In genomic region chr4:112318239-112319142, GRCh38 we compare ENCODE assay signal across 14 cellular contexts. TPM values are rescaled to one million over a fixed set of nuclear protein-coding genes. Genes with fewer than 3 reads are reported as not detected.
DNase-seq lines count a peak whose midpoint lies in the region; ATAC-seq and TF ChIP-seq lines count a peak whose summit lies in the region.
"Had no signal": no experiment of that assay in that cellular context is flagged by ENCODE, and none has a peak within 500 bp of the region (broad histone marks: within the 10 kb centered on the region; RNA-seq: fewer than 3 reads in every experiment).

No MANE protein-coding gene starts in this region.

- H3K4me3 ChIP-seq in GM08714 (ENCODE audit: low read length) (peak overlapping the region; percentile 69; the same call in 1 of the 2 replicates), BE2C (ENCODE audit: low read depth, low read length) (no peak overlapping the region), gastrocnemius medialis (no peak overlapping the region)
- H3K4me3 ChIP-seq: neural progenitor cell, SJSA1 had no signal

- in situ Hi-C loops in gastrocnemius medialis (cut with MboI; ENCODE audit: low sequenced_read_pairs in 4 of 4), result no loop called here

- H3K27ac Mint-ChIP-seq in WTC11, result no peak overlapping the region
- H3K27ac Mint-ChIP-seq: CD4-positive, alpha-beta T cell; neural progenitor cell had no signal

- TF ChIP-seq CTCF in BE2C (IDR thresholded peaks at IDR 0.05; ENCODE audit: low read depth, low read length) (no peak), WTC11 (IDR thresholded peaks at IDR 0.05) (no peak), gastrocnemius medialis (IDR thresholded peaks at IDR 0.05 in 4 of 5, conservative IDR thresholded peaks at IDR 0.05 in 1 of 5) (no peak)

- DNase-seq in BE2C, result no peak
- DNase-seq in WTC11 (ENCODE audit: low spot score), result no peak
- no peak for DNase-seq in dermis blood vessel endothelial cell
- DNase-seq in gastrocnemius medialis, result no peak
- DNase-seq: activated T-cell treated with anti-CD3 and anti-CD28 coated beads, Interleukin-2, amount 50 U/mL, for 1 hour; CD4-positive, alpha-beta T cell; NCI-H1417 treated with DMSO at 0.1 percent for 48 hours; stimulated activated CD4-positive, alpha-beta T cell treated with anti-CD3 and anti-CD28 coated beads, Interleukin-2, amount 100 ng/mL, for 48 hours had no signal

- no peaks in the 10 kb centered on the region for H3K36me3 ChIP-seq in BE2C
- H3K36me3 ChIP-seq in gastrocnemius medialis, result no peaks in the 10 kb centered on the region
- H3K36me3 ChIP-seq: neural progenitor cell, SJSA1 had no signal

- no peaks in the 10 kb centered on the region for H3K9me3 Mint-ChIP-seq in WTC11
- H3K9me3 Mint-ChIP-seq: CD4-positive, alpha-beta T cell; neural progenitor cell had no signal

- intact Hi-C loops in gastrocnemius medialis (cut with DNase I; ENCODE audit: low total_unique reads), result no loop called here

- TF ChIP-seq POLR2A in gastrocnemius medialis (IDR thresholded peaks at IDR 0.05), result no peak

- H3K4me3 Mint-ChIP-seq in WTC11, result no peak overlapping the region
- H3K4me3 Mint-ChIP-seq: CD4-positive, alpha-beta T cell; neural progenitor cell had no signal

- H3K9me3 ChIP-seq in BE2C (no peaks in the 10 kb centered on the region), gastrocnemius medialis (no peaks in the 10 kb centered on the region)
- H3K9me3 ChIP-seq: SJSA1 had no signal

- H3K27me3 Mint-ChIP-seq in WTC11 (ENCODE audit: low read depth), result no peaks in the 10 kb centered on the region
- H3K27me3 Mint-ChIP-seq: CD4-positive, alpha-beta T cell had no signal

- POLR2A ChIA-PET in WTC11 (lab: Charles Lee), result no interaction called here

- H3K4me1 Mint-ChIP-seq in WTC11, result no peaks in the 10 kb centered on the region
- H3K4me1 Mint-ChIP-seq: neural progenitor cell had no signal

- no peaks in the 10 kb centered on the region for H3K36me3 Mint-ChIP-seq in WTC11
- H3K36me3 Mint-ChIP-seq: neural progenitor cell had no signal

- CTCF ChIA-PET in WTC11 (lab: Charles Lee), result interaction anchor here (1.4 kb wide), 1 partner anchor 204 kb away, joined by 4 read pairs; no protein-coding TSS in a partner anchor

- H3K27me3 ChIP-seq in BE2C (peaks cover 51% of the 10 kb centered on the region), gastrocnemius medialis (no peaks in the 10 kb centered on the region)
- H3K27me3 ChIP-seq: SJSA1 had no signal

- peak; percentile 95 for ATAC-seq in GM19035 (IDR thresholded peaks at IDR 0.05; ENCODE audit: unreplicated experiment)
- ATAC-seq in HG02763 (IDR thresholded peaks at IDR 0.05; ENCODE audit: unreplicated experiment), result peak; percentile 97
- peak; percentile 94 for ATAC-seq in HG03571 (IDR thresholded peaks at IDR 0.05; ENCODE audit: unreplicated experiment)
- no peak for ATAC-seq in WTC11
- no peak for ATAC-seq in gastrocnemius medialis

- no peak overlapping the region for H3K27ac ChIP-seq in gastrocnemius medialis
- H3K27ac ChIP-seq: neural progenitor cell, SJSA1 had no signal

- H3K4me1 ChIP-seq in BE2C (no peaks in the 10 kb centered on the region), gastrocnemius medialis (no peaks in the 10 kb centered on the region)
- H3K4me1 ChIP-seq: neural progenitor cell, SJSA1 had no signal

TF ChIP-seq in WTC11, 78 proteins besides CTCF, POLR2A, EP300 and RAD21 (continues in another document):
- TF ChIP-seq ZNF219 (CRISPR knock-in tag; IDR thresholded peaks at IDR 0.05; ENCODE audit: borderline replicate concordance) (no peak), RELA (CRISPR knock-in tag; IDR thresholded peaks at IDR 0.05; ENCODE audit: borderline replicate concordance) (no peak), ESRRA (CRISPR knock-in tag; IDR thresholded peaks at IDR 0.05; ENCODE audit: borderline replicate concordance) (no peak), PRRX2 (CRISPR knock-in tag; IDR thresholded peaks at IDR 0.05) (no peak), ZNF532 (CRISPR knock-in tag; IDR thresholded peaks at IDR 0.05; ENCODE audit: borderline replicate concordance) (no peak), TEAD1 (CRISPR knock-in tag; IDR thresholded peaks at IDR 0.05) (no peak)
- TF ChIP-seq, protein P1, sequence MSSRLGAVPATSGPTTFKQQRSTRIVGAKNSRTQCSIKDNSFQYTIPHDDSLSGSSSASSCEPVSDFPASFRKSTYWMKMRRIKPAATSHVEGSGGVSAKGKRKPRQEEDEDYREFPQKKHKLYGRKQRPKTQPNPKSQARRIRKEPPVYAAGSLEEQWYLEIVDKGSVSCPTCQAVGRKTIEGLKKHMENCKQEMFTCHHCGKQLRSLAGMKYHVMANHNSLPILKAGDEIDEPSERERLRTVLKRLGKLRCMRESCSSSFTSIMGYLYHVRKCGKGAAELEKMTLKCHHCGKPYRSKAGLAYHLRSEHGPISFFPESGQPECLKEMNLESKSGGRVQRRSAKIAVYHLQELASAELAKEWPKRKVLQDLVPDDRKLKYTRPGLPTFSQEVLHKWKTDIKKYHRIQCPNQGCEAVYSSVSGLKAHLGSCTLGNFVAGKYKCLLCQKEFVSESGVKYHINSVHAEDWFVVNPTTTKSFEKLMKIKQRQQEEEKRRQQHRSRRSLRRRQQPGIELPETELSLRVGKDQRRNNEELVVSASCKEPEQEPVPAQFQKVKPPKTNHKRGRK (CRISPR knock-in tag; IDR thresholded peaks at IDR 0.05; ENCODE audit: borderline replicate concordance), result no peak
- TF ChIP-seq, protein P2, sequence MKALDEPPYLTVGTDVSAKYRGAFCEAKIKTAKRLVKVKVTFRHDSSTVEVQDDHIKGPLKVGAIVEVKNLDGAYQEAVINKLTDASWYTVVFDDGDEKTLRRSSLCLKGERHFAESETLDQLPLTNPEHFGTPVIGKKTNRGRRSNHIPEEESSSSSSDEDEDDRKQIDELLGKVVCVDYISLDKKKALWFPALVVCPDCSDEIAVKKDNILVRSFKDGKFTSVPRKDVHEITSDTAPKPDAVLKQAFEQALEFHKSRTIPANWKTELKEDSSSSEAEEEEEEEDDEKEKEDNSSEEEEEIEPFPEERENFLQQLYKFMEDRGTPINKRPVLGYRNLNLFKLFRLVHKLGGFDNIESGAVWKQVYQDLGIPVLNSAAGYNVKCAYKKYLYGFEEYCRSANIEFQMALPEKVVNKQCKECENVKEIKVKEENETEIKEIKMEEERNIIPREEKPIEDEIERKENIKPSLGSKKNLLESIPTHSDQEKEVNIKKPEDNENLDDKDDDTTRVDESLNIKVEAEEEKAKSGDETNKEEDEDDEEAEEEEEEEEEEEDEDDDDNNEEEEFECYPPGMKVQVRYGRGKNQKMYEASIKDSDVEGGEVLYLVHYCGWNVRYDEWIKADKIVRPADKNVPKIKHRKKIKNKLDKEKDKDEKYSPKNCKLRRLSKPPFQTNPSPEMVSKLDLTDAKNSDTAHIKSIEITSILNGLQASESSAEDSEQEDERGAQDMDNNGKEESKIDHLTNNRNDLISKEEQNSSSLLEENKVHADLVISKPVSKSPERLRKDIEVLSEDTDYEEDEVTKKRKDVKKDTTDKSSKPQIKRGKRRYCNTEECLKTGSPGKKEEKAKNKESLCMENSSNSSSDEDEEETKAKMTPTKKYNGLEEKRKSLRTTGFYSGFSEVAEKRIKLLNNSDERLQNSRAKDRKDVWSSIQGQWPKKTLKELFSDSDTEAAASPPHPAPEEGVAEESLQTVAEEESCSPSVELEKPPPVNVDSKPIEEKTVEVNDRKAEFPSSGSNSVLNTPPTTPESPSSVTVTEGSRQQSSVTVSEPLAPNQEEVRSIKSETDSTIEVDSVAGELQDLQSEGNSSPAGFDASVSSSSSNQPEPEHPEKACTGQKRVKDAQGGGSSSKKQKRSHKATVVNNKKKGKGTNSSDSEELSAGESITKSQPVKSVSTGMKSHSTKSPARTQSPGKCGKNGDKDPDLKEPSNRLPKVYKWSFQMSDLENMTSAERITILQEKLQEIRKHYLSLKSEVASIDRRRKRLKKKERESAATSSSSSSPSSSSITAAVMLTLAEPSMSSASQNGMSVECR (CRISPR knock-in tag; IDR thresholded peaks at IDR 0.05; ENCODE audit: borderline replicate concordance), result no peak

RNA-seq across cellular contexts. Expression of gene ALPK1, which starts 21.3 kb away (rescaled TPM):
- polyA plus RNA-seq in BE2C (2012; ENCODE audit: insufficient read depth, insufficient read length, low read depth), result not detected
- total RNA-seq in WTC11 (2021) (0.37 to 0.57 TPM (median 0.50 TPM) in 3 replicates), dermis blood vessel endothelial cell (4.0 and 4.4 TPM in 2 replicates), gastrocnemius medialis (10 to 100 TPM in 1 of 4 donors, 1 to 10 TPM in 3; 1.8 to 12.6 (median 3.3) TPM)

RNA-seq across cellular contexts. Expression of gene TIFA, which starts 32.8 kb away (rescaled TPM):
- 1.4 TPM for polyA plus RNA-seq in BE2C (2012; ENCODE audit: insufficient read depth, insufficient read length, low read depth)
- 1.4 to 3.6 TPM (median 1.8 TPM) in 3 replicates for total RNA-seq in WTC11 (2021)
- 14.3 and 17.0 TPM in 2 replicates for total RNA-seq in dermis blood vessel endothelial cell
- 1 to 10 TPM; 1.5 to 5.1 (median 2.9) TPM for total RNA-seq in gastrocnemius medialis

Comparison
In these comparisons a context has a peak if more than half of its experiments do, and no peak if none do; other contexts are left out.
1. ATAC-seq: peak in GM19035 (single experiment), HG02763 (single experiment) and HG03571 (single experiment); none in WTC11 (single experiment) and gastrocnemius medialis (0 of 2).